In genomic region chr13:29569253-29570057, GRCh38 we compare ENCODE assay signal across 16 cellular contexts. TPM values are rescaled to one million over a fixed set of nuclear protein-coding genes. Genes with fewer than 3 reads are reported as not detected.
A peak's percentile ranks its signal among the peaks of the same experiment; 100 is the strongest.
DNase-seq lines count a peak whose midpoint lies in the region; ATAC-seq, FAIRE-seq and TF ChIP-seq lines count a peak whose summit lies in the region.
"Had no signal": no experiment of that assay in that cellular context is flagged by ENCODE, and none has a peak within 500 bp of the region (broad histone marks: within the 10 kb centered on the region; RNA-seq: fewer than 3 reads in every experiment).

No MANE protein-coding gene starts in this region.

- DNase-seq in MCF 10A (ENCODE audit: unreplicated experiment) = no peak
- no peak for DNase-seq in mammary epithelial cell
- no peak for DNase-seq in astrocyte (ENCODE audit: low read depth)
- no peak for DNase-seq in left lobe of liver (ENCODE audit: low spot score)
- DNase-seq in cerebellum (ENCODE audit: low spot score) = no peak
- DNase-seq in cerebellar nuclear complex (lab: John Stamatoyannopoulos, UW) = no peak
- no peak for DNase-seq in DMS79 (lab: John Stamatoyannopoulos, UW)
- DNase-seq in KBM-7 = no peak
- DNase-seq: ACHN; activated T-cell treated with anti-CD3 and anti-CD28 coated beads, Interleukin-2, amount 50 U/mL, for 48 hours; cortex of kidney; NCI-H1436 had no signal

- H3K27ac Mint-ChIP-seq in MCF 10A (ENCODE audit: low read depth, unreplicated experiment) (peak overlapping the region; percentile 77), astrocyte (ENCODE audit: unreplicated experiment) (no peak overlapping the region)

- TF ChIP-seq CTCF in MCF 10A (IDR thresholded peaks at IDR 0.05; ENCODE audit: unreplicated experiment) = no peak
- TF ChIP-seq CTCF in mammary epithelial cell (conservative IDR thresholded peaks at IDR 0.05 in 1 of 2, IDR thresholded peaks at IDR 0.05 in 1 of 2; ENCODE audit: extremely low read depth in 1 of 2, insufficient read depth in 1 of 2, low read depth in 1 of 2, low read length in 2 of 2) = no peak
- no peak for TF ChIP-seq CTCF in astrocyte (IDR thresholded peaks at IDR 0.05; ENCODE audit: insufficient read depth, low read depth, low read length)

- no peaks in the 10 kb centered on the region for H3K27me3 ChIP-seq in mammary epithelial cell (ENCODE audit: insufficient read depth, low read length)
- H3K27me3 ChIP-seq in astrocyte (ENCODE audit: insufficient read depth, low read length) = no peaks in the 10 kb centered on the region

- H3K36me3 ChIP-seq in mammary epithelial cell (ENCODE audit: insufficient read depth, low read length) = no peaks in the 10 kb centered on the region
- H3K36me3 ChIP-seq in astrocyte (ENCODE audit: insufficient read depth, low read length) = no peaks in the 10 kb centered on the region

- CTCF ChIA-PET in MCF 10A (lab: Yijun Ruan, JAX) = interaction anchor here (0.6 to 1.5 kb wide), 7 partner anchors 17 to 496 kb away, joined by 3 to 4 read pairs (median 3); no protein-coding TSS in a partner anchor
- CTCF ChIA-PET in mammary epithelial cell (lab: Charles Lee; ENCODE audit: low non-redundant PET) = no interaction called here

- H3K36me3 Mint-ChIP-seq in MCF 10A (ENCODE audit: insufficient read depth, unreplicated experiment) (peaks cover 17% of the 10 kb centered on the region), astrocyte (ENCODE audit: low read depth, unreplicated experiment) (peaks cover 9% of the 10 kb centered on the region)
- H3K36me3 Mint-ChIP-seq: type B pancreatic cell had no signal

- H3K9me3 ChIP-seq in mammary epithelial cell (replicated peaks; ENCODE audit: insufficient read depth, low read length) (no peaks in the 10 kb centered on the region), astrocyte (ENCODE audit: insufficient read depth, low read depth, low read length) (no peaks in the 10 kb centered on the region)

- H3K27ac ChIP-seq in mammary epithelial cell (ENCODE audit: insufficient read depth, low read depth, low read length) (no peak overlapping the region), astrocyte (ENCODE audit: low read depth, low read length) (no peak overlapping the region)
- H3K27ac ChIP-seq: SK-N-MC had no signal

- intact Hi-C loops in MCF 10A (cut with micrococcal nuclease) (loop anchor here (10.0 kb wide), 1 partner anchor 545 kb away; no protein-coding TSS in a partner anchor), mammary epithelial cell (cut with micrococcal nuclease) (no loop called here)

- H3K4me1 Mint-ChIP-seq in MCF 10A (ENCODE audit: insufficient read depth, unreplicated experiment) (peaks cover 64% of the 10 kb centered on the region), astrocyte (ENCODE audit: low read depth, unreplicated experiment) (peaks cover 40% of the 10 kb centered on the region)

- H3K27me3 Mint-ChIP-seq in MCF 10A (ENCODE audit: insufficient read depth, unreplicated experiment) (no peaks in the 10 kb centered on the region), astrocyte (ENCODE audit: low read depth, unreplicated experiment) (no peaks in the 10 kb centered on the region)
- H3K27me3 Mint-ChIP-seq: type B pancreatic cell had no signal

- no peak for FAIRE-seq in astrocyte (lab: Jason Lieb, UNC)
- FAIRE-seq: GM18507, K562 had no signal

- BruUV-seq in MCF 10A (replicated peaks; lab: Mats Ljungman, UMichigan) (no TSS peak), mammary epithelial cell (replicated peaks; lab: Mats Ljungman, UMichigan) (no TSS peak)

- H3K4me3 ChIP-seq in mammary epithelial cell (replicated peaks in 1 of 3; ENCODE audit: insufficient read depth in 1 of 3, low read depth in 2 of 3, low read length in 3 of 3) (no peak overlapping the region), astrocyte (ENCODE audit: insufficient read depth, low read depth, low read length) (no peak overlapping the region)
- H3K4me3 ChIP-seq: K562, SK-N-MC had no signal

- H3K4me3 Mint-ChIP-seq in MCF 10A (ENCODE audit: unreplicated experiment) (no peak overlapping the region), astrocyte (ENCODE audit: unreplicated experiment) (no peak overlapping the region)
- H3K4me3 Mint-ChIP-seq: type B pancreatic cell had no signal

- dilution Hi-C loops in mammary epithelial cell (cut with HindIII; ENCODE audit: low sequenced_read_pairs) = loop anchor here (5.0 kb wide), 1 partner anchor 43 kb away; no protein-coding TSS in a partner anchor

- 80% methylated on average over 6 of the region's 8 CpGs for WGBS in mammary epithelial cell (ENCODE audit: low coverage, missing lambda C conversion rate)

- H3K4me2 ChIP-seq in mammary epithelial cell (ENCODE audit: insufficient read depth, low read depth, low read length) = no peak overlapping the region
- peak overlapping the region; percentile 43 for H3K4me2 ChIP-seq in astrocyte (ENCODE audit: low read length)

- H3K9ac ChIP-seq in mammary epithelial cell (ENCODE audit: insufficient read depth, low read length) = no peak overlapping the region
- no peak overlapping the region for H3K9ac ChIP-seq in astrocyte (ENCODE audit: low read length)

- peaks cover 5% of the 10 kb centered on the region for H4K20me1 ChIP-seq in mammary epithelial cell (ENCODE audit: insufficient read depth, low read length)
- H4K20me1 ChIP-seq in astrocyte (ENCODE audit: insufficient read depth, low read length) = peaks cover 96% of the 10 kb centered on the region

- H2AFZ ChIP-seq in mammary epithelial cell (ENCODE audit: low read depth, low read length) (no peak overlapping the region), astrocyte (ENCODE audit: low read depth, low read length) (no peak overlapping the region)

- peak; percentile 70 for ATAC-seq in left lobe of liver
- ATAC-seq: K562 had no signal

- H3K9me3 Mint-ChIP-seq in MCF 10A (ENCODE audit: unreplicated experiment) (no peaks in the 10 kb centered on the region), astrocyte (ENCODE audit: unreplicated experiment) (no peaks in the 10 kb centered on the region)
- H3K9me3 Mint-ChIP-seq: type B pancreatic cell had no signal

- H3K79me2 ChIP-seq in mammary epithelial cell (ENCODE audit: insufficient read depth, low read length) (peaks cover 97% of the 10 kb centered on the region), astrocyte (ENCODE audit: insufficient read depth, low read length) (peaks cover 100% of the 10 kb centered on the region)

- in situ Hi-C loops in mammary epithelial cell (cut with MboI; ENCODE audit: low sequenced_read_pairs in 2 of 2) (no loop called here), KBM-7 (cut with MboI; ENCODE audit: low pct_unique_long_range_greater_than_20kb, low sequenced_read_pairs) (no loop called here)

- POLR2A ChIA-PET in MCF 10A (lab: Yijun Ruan, JAX) = interaction anchor here (0.8 to 4.3 kb wide), 7 partner anchors 10 to 502 kb away, joined by 3 to 55 read pairs (median 4); partner anchors contain the start of gene SLC7A1

- H3K4me1 ChIP-seq in mammary epithelial cell (ENCODE audit: insufficient read depth, low read length) (peaks cover 28% of the 10 kb centered on the region), astrocyte (ENCODE audit: insufficient read depth, low read length) (peaks cover 24% of the 10 kb centered on the region)

RNA-seq across cellular contexts. Expression of gene SLC7A1, which starts 26.0 kb away (rescaled TPM):
- 154 and 194 TPM in 2 replicates for total RNA-seq in MCF 10A (2022)
- total RNA-seq in mammary epithelial cell = 100 to 1,000 TPM in 1 of 2 donors, 10 to 100 TPM in 1; 82.7 to 176 TPM
- polyA plus RNA-seq in mammary epithelial cell = 30.9 TPM
- 105 TPM for polyA minus RNA-seq in mammary epithelial cell
- total RNA-seq in astrocyte = 112 and 115 TPM in 2 replicates
- 1.1 TPM for total RNA-seq in left lobe of liver
- total RNA-seq in cerebellum = 32.0 TPM

Comparison
In these comparisons a context has a peak if more than half of its experiments do, and no peak if none do; other contexts are left out.
1. RNA of gene SLC7A1, which starts 26.0 kb away (total RNA-seq): 154 to 194 TPM in MCF 10A, 82.7 to 176 TPM in mammary epithelial cell, 112 to 115 TPM in astrocyte and 32.0 TPM in cerebellum (single experiment); 1.1 TPM in left lobe of liver (single experiment); every median in the first group is over 10 times any median in the second.